In the genomic region with DNA sequence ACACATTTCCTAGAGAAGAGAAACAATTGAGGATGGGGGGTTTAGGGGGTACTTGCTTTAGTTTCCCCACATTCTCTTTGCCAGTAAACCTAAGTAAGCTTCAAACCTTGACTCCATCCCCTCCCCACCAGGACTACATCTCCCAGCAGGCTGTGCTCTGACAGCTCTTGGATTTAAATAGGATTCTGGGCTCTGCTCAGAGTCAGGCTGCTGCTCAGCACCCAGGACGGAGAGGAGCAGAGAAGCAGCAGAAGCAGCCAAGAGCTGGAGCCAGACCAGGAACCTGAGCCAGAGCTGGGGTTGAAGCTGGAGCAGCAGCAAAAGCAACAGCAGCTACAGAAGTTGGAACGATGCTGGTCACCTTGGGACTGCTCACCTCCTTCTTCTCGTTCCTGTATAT, we compare ENCODE assay signal across 10 cellular contexts. TPM values are rescaled to one million over a fixed set of nuclear protein-coding genes. Genes with fewer than 3 reads are reported as not detected.
DNase-seq lines count a peak whose midpoint lies in the region; ATAC-seq and TF ChIP-seq lines count a peak whose summit lies in the region.
"Had no signal": no experiment of that assay in that cellular context is flagged by ENCODE, and none has a peak within 500 bp of the region (broad histone marks: within the 10 kb centered on the region; RNA-seq: fewer than 3 reads in every experiment).

No MANE protein-coding gene starts in this region.

- no peaks in the 10 kb centered on the region for H3K36me3 ChIP-seq in fibroblast of lung (ENCODE audit: control insufficient read depth, insufficient read depth, low read length)
- H3K36me3 ChIP-seq in neuronal stem cell (replicated peaks in 1 of 2; ENCODE audit: control insufficient read depth in 2 of 2, insufficient read depth in 2 of 2, low read length in 2 of 2) = no peaks in the 10 kb centered on the region

- H3K9ac ChIP-seq in fibroblast of lung (ENCODE audit: insufficient read depth, low read length) (no peak overlapping the region), neuronal stem cell (ENCODE audit: low read depth, low read length, poor library complexity) (no peak overlapping the region)

- H2AFZ ChIP-seq in fibroblast of lung (ENCODE audit: low read length) (no peak overlapping the region), neuronal stem cell (ENCODE audit: low read length) (peak overlapping the region; percentile 54)

- no peaks in the 10 kb centered on the region for H3K79me2 ChIP-seq in fibroblast of lung (ENCODE audit: control insufficient read depth, insufficient read depth, low read length)

- no peak overlapping the region for H2BK12ac ChIP-seq in neuronal stem cell (ENCODE audit: low read length)

- peaks cover 24% of the 10 kb centered on the region for H3K27me3 ChIP-seq in fibroblast of lung (ENCODE audit: control insufficient read depth, insufficient read depth, low read length)
- peaks cover 0 to 18% (median 0%) of the 10 kb centered on the region in 3 experiments for H3K27me3 ChIP-seq in neuronal stem cell (ENCODE audit: control insufficient read depth in 3 of 3, insufficient read depth in 3 of 3, low read depth in 1 of 3, low read length in 3 of 3)

- no peak overlapping the region for H3K27ac ChIP-seq in fibroblast of lung (ENCODE audit: insufficient read depth, low read length)
- no peak overlapping the region for H3K27ac ChIP-seq in neuronal stem cell (replicated peaks; ENCODE audit: low read length)
- H3K27ac ChIP-seq: RWPE1 had no signal

- no peak overlapping the region for H3K14ac ChIP-seq in neuronal stem cell (ENCODE audit: low read length)

- H3K4ac ChIP-seq in neuronal stem cell (ENCODE audit: low read length) = no peak overlapping the region

- H3K79me1 ChIP-seq in neuronal stem cell (ENCODE audit: low read depth, low read length) = no peaks in the 10 kb centered on the region

- H2BK15ac ChIP-seq in neuronal stem cell (ENCODE audit: low read length) = no peak overlapping the region

- no peak for TF ChIP-seq CTCF in fibroblast of lung (conservative IDR thresholded peaks at IDR 0.05 in 1 of 2, IDR thresholded peaks at IDR 0.05 in 1 of 2; ENCODE audit: low read depth in 1 of 2, low read length in 2 of 2)

- no peak overlapping the region for H2BK120ac ChIP-seq in neuronal stem cell (ENCODE audit: low read depth, low read length)

- H4K91ac ChIP-seq in neuronal stem cell (ENCODE audit: low read depth, low read length, poor library complexity) = no peak overlapping the region

- H3K4me1 ChIP-seq in fibroblast of lung (ENCODE audit: control insufficient read depth, extremely low read depth, insufficient read depth, low read length) = no peaks in the 10 kb centered on the region
- no peaks in the 10 kb centered on the region for H3K4me1 ChIP-seq in neuronal stem cell (ENCODE audit: control insufficient read depth in 2 of 2, insufficient read depth in 1 of 2, low read depth in 1 of 2, low read length in 2 of 2)

- no peak overlapping the region for H4K8ac ChIP-seq in neuronal stem cell (ENCODE audit: low read depth, low read length)

- H3K4me2 ChIP-seq in fibroblast of lung (ENCODE audit: extremely low read depth, insufficient read depth, low read length) = no peak overlapping the region
- no peak overlapping the region for H3K4me2 ChIP-seq in neuronal stem cell (ENCODE audit: insufficient read depth, low read length, poor library complexity, severe bottlenecking)

- H3K18ac ChIP-seq in neuronal stem cell (ENCODE audit: low read length) = no peak overlapping the region

- no peak overlapping the region for H2BK5ac ChIP-seq in neuronal stem cell (ENCODE audit: low read length)

- H3K9me3 ChIP-seq in fibroblast of lung (ENCODE audit: control insufficient read depth, insufficient read depth, low read depth, low read length) = no peaks in the 10 kb centered on the region
- peaks cover 0 to 4% of the 10 kb centered on the region in 2 donors for H3K9me3 ChIP-seq in neuronal stem cell (replicated peaks in 1 of 2; ENCODE audit: control insufficient read depth in 2 of 2, insufficient read depth in 1 of 2, low read depth in 1 of 2, low read length in 2 of 2)

- no peak overlapping the region for H2AK5ac ChIP-seq in neuronal stem cell (ENCODE audit: low read depth, low read length)

- no peak for ATAC-seq in GM19463 (IDR thresholded peaks at IDR 0.05; ENCODE audit: unreplicated experiment)

- no peaks in the 10 kb centered on the region for H4K20me1 ChIP-seq in fibroblast of lung (ENCODE audit: control insufficient read depth, extremely low read depth, insufficient read depth, low read length)

- WGBS in neuronal stem cell (ENCODE audit: extremely low coverage in 2 of 2, insufficient read length in 2 of 2, insufficient replicate concordance in 1 of 2), 2 donors = no CpG with 5 or more reads among the region's 3 CpGs

- DNase-seq in C1 segment of cervical spinal cord (lab: John Stamatoyannopoulos, UW) (peak in 9 of 14 donors; percentile 1 to 45 (median 18)), NCI-H2227 (lab: John Stamatoyannopoulos, UW; ENCODE audit: unreplicated experiment) (peak; percentile 50), fibroblast of lung (ENCODE audit: low read depth in 2 of 2) (peak; percentile 48 to 50), neuronal stem cell (ENCODE audit: low spot score) (no peak), AML-193 (lab: John Stamatoyannopoulos, UW) (no peak), OCI-M1 (lab: John Stamatoyannopoulos, UW) (no peak), amniotic stem cell (lab: John Stamatoyannopoulos, UW) (no peak)

- H3K4me3 ChIP-seq in fibroblast of lung (replicated peaks in 1 of 4; ENCODE audit: control extremely low read depth in 1 of 4, insufficient read depth in 1 of 4, low read depth in 3 of 4, low read length in 4 of 4) (no peak overlapping the region), neuronal stem cell (ENCODE audit: low read length in 2 of 2) (no peak overlapping the region)

- no peak overlapping the region for H3K23ac ChIP-seq in neuronal stem cell (ENCODE audit: low read depth, low read length, poor library complexity)

RNA-seq across cellular contexts. Expression of a gene that starts 20.6 kb away (rescaled TPM):
- not detected in 2 replicates for total RNA-seq in fibroblast of lung
- not detected in 2 replicates for polyA plus RNA-seq in fibroblast of lung
- not detected in 2 replicates for polyA plus RNA-seq in fibroblast of lung (2012)
- polyA minus RNA-seq in fibroblast of lung (ENCODE audit: low replicate concordance) = not detected in 2 replicates
- polyA plus RNA-seq in neuronal stem cell (2013, experiment 1 of 2) = 0.33 TPM
- 0.29 TPM for polyA plus RNA-seq in neuronal stem cell (2013, experiment 2 of 2)
- total RNA-seq: pulmonary artery endothelial cell had no signal

RNA-seq across cellular contexts. Expression of a gene that starts 26.7 kb away (rescaled TPM):
- 96.8 and 174 TPM in 2 replicates for total RNA-seq in fibroblast of lung
- polyA plus RNA-seq in fibroblast of lung = 135 and 151 TPM in 2 replicates
- 73.7 and 76.2 TPM in 2 replicates for polyA plus RNA-seq in fibroblast of lung (2012)
- polyA minus RNA-seq in fibroblast of lung (ENCODE audit: low replicate concordance) = 75.4 and 93.1 TPM in 2 replicates
- polyA plus RNA-seq in neuronal stem cell (2013, experiment 1 of 2) = 85.1 TPM
- 88.7 TPM for polyA plus RNA-seq in neuronal stem cell (2013, experiment 2 of 2)

RNA-seq across cellular contexts. Expression of a gene that starts 47.9 kb away (rescaled TPM):
- total RNA-seq in fibroblast of lung = 63.7 and 67.9 TPM in 2 replicates
- polyA plus RNA-seq in fibroblast of lung = 88.9 and 89.8 TPM in 2 replicates
- polyA plus RNA-seq in fibroblast of lung (2012) = 144 and 146 TPM in 2 replicates
- 38.3 and 104 TPM in 2 replicates for polyA minus RNA-seq in fibroblast of lung (ENCODE audit: low replicate concordance)
- 65.1 TPM for polyA plus RNA-seq in neuronal stem cell (2013, experiment 1 of 2)
- 65.3 TPM for polyA plus RNA-seq in neuronal stem cell (2013, experiment 2 of 2)

Comparison
In these comparisons a context has a peak if more than half of its experiments do, and no peak if none do; other contexts are left out.
1. DNase-seq: peak in C1 segment of cervical spinal cord (9 of 14), NCI-H2227 (single experiment) and fibroblast of lung (2 of 2); none in neuronal stem cell (single experiment), AML-193 (0 of 2), OCI-M1 (single experiment) and amniotic stem cell (single experiment).